ENCODE assay signal across 6 cellular contexts in genomic region chr10:100968839-100969174, GRCh38. TPM values are rescaled to one million over a fixed set of nuclear protein-coding genes. Genes with fewer than 3 reads are reported as not detected.
DNase-seq lines count a peak whose midpoint lies in the region; ATAC-seq and TF ChIP-seq lines count a peak whose summit lies in the region.

No MANE protein-coding gene starts in this region.

- DNase-seq in NCI-H146 (lab: John Stamatoyannopoulos, UW) (peak; percentile 45), NCI-H146 treated with DMSO at 0.1 percent for 48 hours (lab: John Stamatoyannopoulos, UW; ENCODE audit: unreplicated experiment) (no peak), fibroblast of the aortic adventitia (ENCODE audit: low read depth) (no peak), stomach (no peak)

- H3K36me3 ChIP-seq in stomach, result peaks cover 0 to 29% (median 18%) of the 10 kb centered on the region in 4 donors

- H3K9me3 ChIP-seq in stomach, result no peaks in the 10 kb centered on the region

- H3K27ac ChIP-seq in stomach, result peak overlapping the region; percentile 10 to 84 (median 71)

- peaks cover 0 to 8% (median 0%) of the 10 kb centered on the region in 3 donors for H3K27me3 ChIP-seq in stomach

- TF ChIP-seq CTCF in fibroblast of the aortic adventitia (IDR thresholded peaks at IDR 0.05; ENCODE audit: insufficient read depth, low read length) (no peak), stomach (IDR thresholded peaks at IDR 0.05) (no peak)

- no peak for TF ChIP-seq EP300 in stomach (IDR thresholded peaks at IDR 0.05)

- intact Hi-C loops in stomach (cut with DNase I; ENCODE audit: low total_unique reads), result no loop called here

- WGBS in stomach, 5 donors, result 16 to 34% (median 23%) methylated on average over 7 to 9 of the region's 9 CpGs

- ATAC-seq in GM19324 (IDR thresholded peaks at IDR 0.05; ENCODE audit: low FRiP score, unreplicated experiment) (no peak), HG03571 (IDR thresholded peaks at IDR 0.05; ENCODE audit: unreplicated experiment) (no peak)

- H3K4me1 ChIP-seq in stomach, result peaks cover 24 to 47% (median 40%) of the 10 kb centered on the region in 4 donors

- H3K4me3 ChIP-seq in fibroblast of the aortic adventitia (ENCODE audit: low read depth, low read length) (peak overlapping the region; percentile 68), stomach (peak overlapping the region; percentile 66 to 69 (median 68))

- no peak for TF ChIP-seq POLR2A in stomach (IDR thresholded peaks at IDR 0.05)

RNA-seq across cellular contexts. Expression of gene SEMA4G, which starts 0.5 kb away (rescaled TPM):
- 0.25 and 0.81 TPM in 2 replicates for total RNA-seq in fibroblast of the aortic adventitia (ENCODE audit: low replicate concordance)
- 10 to 100 TPM in 3 of 5 donors, 1 to 10 TPM in 2; 7.6 to 96.3 (median 25.5) TPM for total RNA-seq in stomach
- polyA plus RNA-seq in stomach, result 1 to 10 TPM; 5.1 to 6.2 (median 6.1) TPM

RNA-seq across cellular contexts. Expression of gene MRPL43, which starts 18.5 kb away (rescaled TPM):
- total RNA-seq in fibroblast of the aortic adventitia (ENCODE audit: low replicate concordance) (27.8 and 38.2 TPM in 2 replicates), stomach (100 to 1,000 TPM in 1 of 5 donors, 10 to 100 TPM in 4; 29.9 to 243 (median 93.3) TPM)
- polyA plus RNA-seq in stomach, result 100 to 1,000 TPM in 1 of 3 donors, 10 to 100 TPM in 2; 91.2 to 131 (median 98.6) TPM

RNA-seq across cellular contexts. Expression of gene TWNK, which starts 18.5 kb away (rescaled TPM):
- total RNA-seq in fibroblast of the aortic adventitia (ENCODE audit: low replicate concordance), result 4.1 and 4.8 TPM in 2 replicates
- total RNA-seq in stomach, result 10 to 100 TPM in 2 of 5 donors, 1 to 10 TPM in 2, not detected in 1; 4.2 to 30.8 (median 18.0) TPM
- 1 to 10 TPM; 2.3 to 4.8 (median 4.7) TPM for polyA plus RNA-seq in stomach

RNA-seq across cellular contexts. Expression of gene LZTS2, which starts 30.8 kb away (rescaled TPM):
- total RNA-seq in fibroblast of the aortic adventitia (ENCODE audit: low replicate concordance) (91.7 and 175 TPM in 2 replicates), stomach (10 to 100 TPM; 41.2 to 70.7 (median 52.5) TPM)
- 10 to 100 TPM; 34.7 to 58.2 (median 39.1) TPM for polyA plus RNA-seq in stomach

RNA-seq across cellular contexts. Expression of gene SLF2, which starts 56.0 kb away (rescaled TPM):
- total RNA-seq in fibroblast of the aortic adventitia (ENCODE audit: low replicate concordance), result 34.8 and 62.8 TPM in 2 replicates
- 10 to 100 TPM in 4 of 5 donors, 1 to 10 TPM in 1; 2.3 to 49.9 (median 23.3) TPM for total RNA-seq in stomach
- polyA plus RNA-seq in stomach, result 1 to 10 TPM; 2.3 to 9.0 (median 4.8) TPM
